9 cellular contexts compared by ENCODE assay signal in genomic region chr19:39125199-39125553, GRCh38. TPM values are rescaled to one million over a fixed set of nuclear protein-coding genes. Genes with fewer than 3 reads are reported as not detected.
DNase-seq lines count a peak whose midpoint lies in the region; ATAC-seq and TF ChIP-seq lines count a peak whose summit lies in the region.
"Had no signal": no experiment of that assay in that cellular context is flagged by ENCODE, and none has a peak within 500 bp of the region (broad histone marks: within the 10 kb centered on the region; RNA-seq: fewer than 3 reads in every experiment).

No MANE protein-coding gene starts in this region.

- H3K4me3 ChIP-seq in hepatocyte = peak overlapping the region; percentile 25

- peak overlapping the region; percentile 99 for H3K4me3 Mint-ChIP-seq in activated CD4-positive, alpha-beta memory T cell treated with anti-CD3 and anti-CD28 coated beads, Interleukin-2, amount 10 ng/mL, durations not matched to agents 7 days and 5 days
- H3K4me3 Mint-ChIP-seq in stimulated activated effector memory CD8-positive, alpha-beta T cell treated with anti-CD3 and anti-CD28 coated beads, Interleukin-12 subunit alpha, Interleukin-12 subunit beta, amount 100 ng/mL, for 72 hours = peak overlapping the region; percentile 92

- H3K36me3 ChIP-seq in hepatocyte (replicated peaks; ENCODE audit: insufficient read depth, low read depth) = no peaks in the 10 kb centered on the region

- H3K27me3 ChIP-seq in hepatocyte = no peaks in the 10 kb centered on the region

- H2AFZ ChIP-seq in hepatocyte = peak overlapping the region; percentile 59

- peaks cover 2% of the 10 kb centered on the region for H3K36me3 Mint-ChIP-seq in activated CD4-positive, alpha-beta memory T cell treated with anti-CD3 and anti-CD28 coated beads, Interleukin-2, amount 10 ng/mL, durations not matched to agents 7 days and 5 days (ENCODE audit: low read depth)
- peaks cover 9% of the 10 kb centered on the region for H3K36me3 Mint-ChIP-seq in stimulated activated effector memory CD8-positive, alpha-beta T cell treated with anti-CD3 and anti-CD28 coated beads, Interleukin-12 subunit alpha, Interleukin-12 subunit beta, amount 100 ng/mL, for 72 hours

- peaks cover 27% of the 10 kb centered on the region for H4K20me1 ChIP-seq in hepatocyte (ENCODE audit: insufficient read depth, poor library complexity, severe bottlenecking)

- H3K4me2 ChIP-seq in hepatocyte = peak overlapping the region; percentile 70

- no peak for TF ChIP-seq CTCF in hepatocyte (IDR thresholded peaks at IDR 0.05; ENCODE audit: poor library complexity)

- no peak overlapping the region for H3K27ac ChIP-seq in hepatocyte

- H3K79me2 ChIP-seq in hepatocyte = peaks cover 45% of the 10 kb centered on the region

- CTCF ChIA-PET in HEK293T (lab: Yijun Ruan, JAX) = no interaction called here
- CTCF ChIA-PET in activated CD4-positive, alpha-beta memory T cell treated with anti-CD3 and anti-CD28 coated beads, Interleukin-2, amount 10 ng/mL, durations not matched to agents 7 days and 5 days (lab: Charles Lee) = interaction anchor here (0.6 kb wide), 2 partner anchors 73 to 403 kb away, joined by 3 read pairs; no protein-coding TSS in a partner anchor

- no peaks in the 10 kb centered on the region for H3K9me3 Mint-ChIP-seq in activated CD4-positive, alpha-beta memory T cell treated with anti-CD3 and anti-CD28 coated beads, Interleukin-2, amount 10 ng/mL, durations not matched to agents 7 days and 5 days
- no peaks in the 10 kb centered on the region for H3K9me3 Mint-ChIP-seq in stimulated activated effector memory CD8-positive, alpha-beta T cell treated with anti-CD3 and anti-CD28 coated beads, Interleukin-12 subunit alpha, Interleukin-12 subunit beta, amount 100 ng/mL, for 72 hours

- peaks cover 26% of the 10 kb centered on the region for H3K4me1 ChIP-seq in hepatocyte (ENCODE audit: insufficient read depth)

- POLR2A ChIA-PET in HEK293T (lab: Yijun Ruan, JAX) = interaction anchor here (1.0 kb wide), 1 partner anchor 311 kb away, joined by 4 read pairs; the partner anchor contains the start of gene RPS16
- POLR2A ChIA-PET in activated CD4-positive, alpha-beta memory T cell treated with anti-CD3 and anti-CD28 coated beads, Interleukin-2, amount 10 ng/mL, durations not matched to agents 7 days and 5 days (lab: Charles Lee) = interaction anchor here (0.7 to 1.0 kb wide), 3 partner anchors 211 to 311 kb away, joined by 3 read pairs; partner anchors contain the start of genes GMFG and RPS16

- WGBS in hepatocyte (ENCODE audit: low lambda C conversion rate, missing lambda C conversion rate) = 50% methylated on average over 7 of the region's 7 CpGs

- H3K27me3 Mint-ChIP-seq in activated CD4-positive, alpha-beta memory T cell treated with anti-CD3 and anti-CD28 coated beads, Interleukin-2, amount 10 ng/mL, durations not matched to agents 7 days and 5 days = peaks cover 7% of the 10 kb centered on the region

- H3K9me3 ChIP-seq in hepatocyte (ENCODE audit: low read depth) = no peaks in the 10 kb centered on the region

- no peaks in the 10 kb centered on the region for H3K9me2 ChIP-seq in hepatocyte (replicated peaks; ENCODE audit: insufficient read depth)

- peaks cover 43% of the 10 kb centered on the region for H3K4me1 Mint-ChIP-seq in activated CD4-positive, alpha-beta memory T cell treated with anti-CD3 and anti-CD28 coated beads, Interleukin-2, amount 10 ng/mL, durations not matched to agents 7 days and 5 days
- H3K4me1 Mint-ChIP-seq in stimulated activated effector memory CD8-positive, alpha-beta T cell treated with anti-CD3 and anti-CD28 coated beads, Interleukin-12 subunit alpha, Interleukin-12 subunit beta, amount 100 ng/mL, for 72 hours = peaks cover 60% of the 10 kb centered on the region

- no peak for ATAC-seq in stimulated activated effector memory CD8-positive, alpha-beta T cell treated with anti-CD3 and anti-CD28 coated beads, Interleukin-12 subunit alpha, Interleukin-12 subunit beta, amount 100 ng/mL, for 72 hours
- ATAC-seq in HG02571 (IDR thresholded peaks at IDR 0.05; ENCODE audit: unreplicated experiment) = no peak

- H3K27ac Mint-ChIP-seq in activated CD4-positive, alpha-beta memory T cell treated with anti-CD3 and anti-CD28 coated beads, Interleukin-2, amount 10 ng/mL, durations not matched to agents 7 days and 5 days = peak overlapping the region; percentile 89
- peak overlapping the region; percentile 98 for H3K27ac Mint-ChIP-seq in stimulated activated effector memory CD8-positive, alpha-beta T cell treated with anti-CD3 and anti-CD28 coated beads, Interleukin-12 subunit alpha, Interleukin-12 subunit beta, amount 100 ng/mL, for 72 hours

- DNase-seq in HEK293T (ENCODE audit: extremely low spot score) = no peak
- no peak for DNase-seq in activated CD4-positive, alpha-beta memory T cell treated with anti-CD3 and anti-CD28 coated beads, Interleukin-2, amount 10 ng/mL, durations not matched to agents 7 days and 5 days
- DNase-seq in hepatocyte (ENCODE audit: low spot score) = no peak
- DNase-seq in stimulated activated effector memory CD8-positive, alpha-beta T cell treated with anti-CD3 and anti-CD28 coated beads, Interleukin-12 subunit alpha, Interleukin-12 subunit beta, amount 100 ng/mL, for 72 hours (ENCODE audit: low spot score in 2 of 2) = no peak
- no peak for DNase-seq in NCI-H2029 treated with DMSO at 0.1 percent for 48 hours (lab: John Stamatoyannopoulos, UW)
- no peak for DNase-seq in 8988T
- no peak for DNase-seq in UCSD-AML1 (lab: John Stamatoyannopoulos, UW; ENCODE audit: unreplicated experiment)

TF ChIP-seq in HEK293T, 16 proteins besides CTCF, POLR2A, EP300 and RAD21:
- no peak for TF ChIP-seq FOXK2 (IDR thresholded peaks at IDR 0.05)
- TF ChIP-seq NFRKB (IDR thresholded peaks at IDR 0.05) = no peak
- TF ChIP-seq TARDBP (IDR thresholded peaks at IDR 0.05) = no peak
- TF ChIP-seq ELF4 (IDR thresholded peaks at IDR 0.05) = no peak
- TF ChIP-seq L3MBTL2 (conservative IDR thresholded peaks at IDR 0.05) = peak; percentile 47; the same call in 1 of the 2 replicates
- no peak for TF ChIP-seq PKNOX1 (IDR thresholded peaks at IDR 0.05)
- TF ChIP-seq SUZ12 (IDR thresholded peaks at IDR 0.05) = no peak

RNA-seq across cellular contexts. Expression of gene PAK4, which starts 0.4 kb away (rescaled TPM):
- total RNA-seq in activated CD4-positive, alpha-beta memory T cell treated with anti-CD3 and anti-CD28 coated beads, Interleukin-2, amount 10 ng/mL, durations not matched to agents 7 days and 5 days = 10 to 100 TPM; 16.2 to 19.6 TPM
- 15.2 and 20.3 TPM in 2 replicates for total RNA-seq in hepatocyte
- 39.6 and 41.0 TPM in 2 replicates for polyA plus RNA-seq in hepatocyte

RNA-seq across cellular contexts. Expression of gene ACP7, which starts 41.0 kb away (rescaled TPM):
- not detected for total RNA-seq in activated CD4-positive, alpha-beta memory T cell treated with anti-CD3 and anti-CD28 coated beads, Interleukin-2, amount 10 ng/mL, durations not matched to agents 7 days and 5 days
- 0.16 and 0.23 TPM in 2 replicates for total RNA-seq in hepatocyte
- polyA plus RNA-seq in hepatocyte = 0.13 and 0.21 TPM in 2 replicates
- total RNA-seq: T-helper 2 cell treated with Interferon-gamma antibody and Interleukin-4, amounts not matched to agents 100 ng/mL and 5 ng/mL, for 36 hours had no signal
